In the genomic region with DNA sequence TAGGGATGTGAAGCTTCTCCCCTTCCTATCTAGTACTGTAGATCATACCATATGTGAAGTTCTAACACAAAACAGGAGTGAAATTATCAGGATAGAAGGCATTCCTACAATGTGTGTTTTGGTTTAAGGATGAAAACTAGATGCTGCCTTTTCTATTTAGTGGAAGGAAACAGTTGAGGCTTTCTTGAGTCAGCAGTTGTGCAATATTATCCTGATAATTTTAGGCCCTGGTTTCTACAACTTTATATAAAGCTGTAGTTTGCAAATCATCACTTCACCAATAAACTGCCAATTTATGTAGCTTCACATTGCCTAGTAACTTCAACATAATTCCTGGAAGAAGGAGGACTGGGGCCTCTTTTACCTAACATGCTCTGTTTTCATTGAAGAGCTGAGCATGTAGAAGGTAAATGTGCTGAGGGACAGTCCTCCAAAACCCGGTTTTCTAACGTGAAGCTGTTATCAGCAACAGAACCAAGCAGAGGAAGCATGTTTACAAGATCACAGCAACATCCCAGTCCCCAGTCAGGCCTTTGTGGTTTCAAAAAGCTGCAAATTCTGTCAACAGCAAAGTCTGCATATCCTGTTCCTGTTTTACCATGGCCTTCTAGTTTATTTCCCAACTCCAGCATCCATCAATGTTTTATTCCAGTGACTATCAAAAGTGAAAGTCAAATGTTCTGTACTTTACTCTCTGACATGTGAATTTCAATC, we compare ENCODE assay signal across 8 cellular contexts.
DNase-seq lines count a peak whose midpoint lies in the region; ATAC-seq and TF ChIP-seq lines count a peak whose summit lies in the region.

No MANE protein-coding gene starts in this region.

- peaks cover 23 to 26% of the 10 kb centered on the region in 2 donors for H3K4me1 Mint-ChIP-seq in natural killer cell

- H3K36me3 Mint-ChIP-seq in natural killer cell = no peaks in the 10 kb centered on the region

- H3K9me3 Mint-ChIP-seq in natural killer cell = no peaks in the 10 kb centered on the region

- H3K27ac Mint-ChIP-seq in natural killer cell = peak overlapping the region; percentile 33 to 71

- TF ChIP-seq CTCF in natural killer cell (IDR thresholded peaks at IDR 0.05) = no peak

- ATAC-seq in GM19025 (IDR thresholded peaks at IDR 0.05; ENCODE audit: low read depth, unreplicated experiment) = peak; percentile 52
- peak; percentile 77 for ATAC-seq in HG03354 (IDR thresholded peaks at IDR 0.05; ENCODE audit: poor library complexity, severe bottlenecking, unreplicated experiment)
- peak; percentile 44 to 64 (median 62) for ATAC-seq in natural killer cell
- no peak for ATAC-seq in GM21526 (IDR thresholded peaks at IDR 0.05; ENCODE audit: low FRiP score, unreplicated experiment)

- peak; percentile 12 for DNase-seq in brain pericyte (ENCODE audit: low read depth, low spot score)
- DNase-seq in natural killer cell = no peak
- DNase-seq in amniotic stem cell (lab: John Stamatoyannopoulos, UW) = no peak
- no peak for DNase-seq in 8988T
- DNase-seq in LoVo (ENCODE audit: low spot score) = no peak

- intact Hi-C loops in natural killer cell (cut with micrococcal nuclease) = loop anchor here (5.0 kb wide), 1 partner anchor 84 kb away; no protein-coding TSS in a partner anchor

- no peaks in the 10 kb centered on the region for H3K27me3 Mint-ChIP-seq in natural killer cell (ENCODE audit: low read depth in 2 of 2)

- peak overlapping the region; percentile 7 for H3K4me3 Mint-ChIP-seq in natural killer cell
